ENCODE assay signal across 8 cellular contexts in the genomic region with DNA sequence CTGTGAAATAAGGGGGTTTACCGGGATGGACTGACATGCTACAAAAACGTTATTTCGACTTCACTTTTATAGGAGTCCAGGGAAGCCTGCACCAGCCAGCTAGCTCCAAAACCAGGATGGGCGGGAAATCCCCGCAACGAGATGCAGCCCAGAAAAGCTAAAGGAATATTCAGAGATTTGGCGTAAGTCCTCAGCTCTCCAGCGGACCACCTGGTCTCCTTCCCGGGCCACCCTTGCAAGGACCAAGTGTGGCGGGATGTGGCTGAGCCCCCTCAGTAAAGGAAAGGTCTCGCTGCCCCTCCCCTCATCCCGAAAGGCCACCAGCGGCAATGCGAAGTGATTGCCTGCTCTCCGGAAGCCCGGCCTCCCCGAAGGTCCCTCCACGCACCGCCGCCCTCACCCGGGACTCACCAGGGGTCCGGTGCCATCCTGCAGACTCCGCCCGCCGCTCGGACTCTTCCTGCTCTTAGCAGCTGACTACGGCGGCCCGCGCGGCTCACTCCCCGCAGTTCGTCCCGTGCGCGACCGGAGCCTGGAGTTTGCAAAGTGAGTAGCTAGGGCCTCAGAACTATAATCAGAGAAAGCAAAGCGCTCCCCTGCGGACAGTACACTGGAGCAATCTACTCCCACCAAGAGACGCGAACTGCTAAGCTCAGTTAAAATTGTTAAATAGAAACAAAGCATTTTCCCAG. TPM values are rescaled to one million over a fixed set of nuclear protein-coding genes. Genes with fewer than 3 reads are reported as not detected.
A peak's percentile ranks its signal among the peaks of the same experiment; 100 is the strongest.
DNase-seq lines count a peak whose midpoint lies in the region; ATAC-seq and TF ChIP-seq lines count a peak whose summit lies in the region.

A gene with protein sequence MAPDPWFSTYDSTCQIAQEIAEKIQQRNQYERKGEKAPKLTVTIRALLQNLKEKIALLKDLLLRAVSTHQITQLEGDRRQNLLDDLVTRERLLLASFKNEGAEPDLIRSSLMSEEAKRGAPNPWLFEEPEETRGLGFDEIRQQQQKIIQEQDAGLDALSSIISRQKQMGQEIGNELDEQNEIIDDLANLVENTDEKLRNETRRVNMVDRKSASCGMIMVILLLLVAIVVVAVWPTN (minus strand): TSS at position 440 of the 692 bp plus-strand sequence. CDS start 12 bp downstream, at position 428.

- peak; percentile 19; the same call in 1 of the 2 replicates for TF ChIP-seq CTCF in AG04450 (IDR thresholded peaks at IDR 0.05; ENCODE audit: low read depth, low read length)
- peak in 47 of 56 donors; percentile 2 to 53 (median 35) for TF ChIP-seq CTCF in dorsolateral prefrontal cortex (IDR thresholded peaks at IDR 0.05 in 54 of 56, conservative IDR thresholded peaks at IDR 0.05 in 2 of 56; ENCODE audit: low read depth in 1 of 56, partially characterized antibody in 56 of 56)
- TF ChIP-seq CTCF in lower leg skin (IDR thresholded peaks at IDR 0.05) = no peak

- CTCF ChIA-PET in AG04450 (lab: Charles Lee) = interaction anchor here (0.6 to 3.9 kb wide), 7 partner anchors 14 to 1166 kb away, joined by 3 to 41 read pairs (median 5); no protein-coding TSS in a partner anchor

- intact Hi-C loops in dorsolateral prefrontal cortex (cut with DNase I) = loop anchor here in 1 of 2 donors (5.0 to 10.0 kb wide), 2 partner anchors 101 to 152 kb away; no protein-coding TSS in a partner anchor
- intact Hi-C loops in lower leg skin (cut with DNase I; ENCODE audit: low total_unique reads) = no loop called here

- 1% methylated on average over 36 to 41 of the region's 41 CpGs for WGBS in lower leg skin, 2 donors

- POLR2A ChIA-PET in AG04450 (lab: Yijun Ruan, JAX) = interaction anchor here (0.7 kb wide), 1 partner anchor 44 kb away, joined by 3 read pairs; no protein-coding TSS in a partner anchor

- no peaks in the 10 kb centered on the region for H3K9me3 ChIP-seq in AG04450 (ENCODE audit: control insufficient read depth, insufficient read depth, low read length)

- peak; percentile 75 for DNase-seq in AG04450 (ENCODE audit: low read depth, low spot score)
- DNase-seq in NCI-H748 (lab: John Stamatoyannopoulos, UW; ENCODE audit: unreplicated experiment) = peak; percentile 94
- DNase-seq in activated CD4-positive, alpha-beta T cell treated with anti-CD3 and anti-CD28 coated beads, Interleukin-2, amount 50 U/mL, for 48 hours = peak; percentile 90 to 92
- DNase-seq in dorsolateral prefrontal cortex = peak; percentile 81 to 93 (median 90)
- peak; percentile 88 to 97 for DNase-seq in lower leg skin (ENCODE audit: low spot score in 2 of 2)
- peak; percentile 69 to 83 for DNase-seq in stimulated activated CD4-positive, alpha-beta T cell treated with anti-CD3 and anti-CD28 coated beads, Interleukin-4, amount 100 ng/mL, for 4 hours

- no peaks in the 10 kb centered on the region for H3K27me3 ChIP-seq in AG04450 (ENCODE audit: control insufficient read depth, insufficient read depth, low read length)
- no peaks in the 10 kb centered on the region for H3K27me3 ChIP-seq in dorsolateral prefrontal cortex

- H3K27ac ChIP-seq in AG04450 (ENCODE audit: low read depth, low read length) = peak within 1 kb of the TSS; percentile 39
- peak within 1 kb of the TSS in 36 of 59 donors; percentile 8 to 84 (median 55) for H3K27ac ChIP-seq in dorsolateral prefrontal cortex

- peak; percentile 38 for ATAC-seq in GM18870 (IDR thresholded peaks at IDR 0.05; ENCODE audit: unreplicated experiment)
- peak; percentile 80 for ATAC-seq in HG03159 (IDR thresholded peaks at IDR 0.05; ENCODE audit: unreplicated experiment)

- peak within 1 kb of the TSS; percentile 87 for H3K4me3 ChIP-seq in AG04450 (ENCODE audit: low read depth, low read length)
- H3K4me3 ChIP-seq in dorsolateral prefrontal cortex = peak within 1 kb of the TSS; percentile 61 to 98 (median 88)
- peak within 1 kb of the TSS; percentile 67 for H3K4me3 ChIP-seq in lower leg skin (ENCODE audit: low read depth, poor library complexity, severe bottlenecking)

- no peak for TF ChIP-seq POLR2A in lower leg skin (IDR thresholded peaks at IDR 0.05)

RNA-seq across cellular contexts. Expression of the gene that starts here (rescaled TPM):
- 89.6 and 103 TPM in 2 replicates for polyA plus RNA-seq in AG04450 (2011; rRNA removed)
- 57.0 and 57.3 TPM in 2 replicates for polyA minus RNA-seq in AG04450 (2011; rRNA and poly(A)+ RNA removed)
- total RNA-seq in dorsolateral prefrontal cortex = 100 to 1,000 TPM in 1 of 120 experiments, 10 to 100 TPM in 119; 42.0 to 101 (median 65.2) TPM
- total RNA-seq in lower leg skin = 10 to 100 TPM; 32.1 to 56.4 (median 45.1) TPM

Comparison
In these comparisons a context has a peak if more than half of its experiments do, and no peak if none do; other contexts are left out.
1. Peak in every context shown above with its lines: DNase-seq, ATAC-seq, H3K4me3 ChIP-seq and H3K27ac ChIP-seq.
2. CTCF ChIP-seq: peak in AG04450 (single experiment) and dorsolateral prefrontal cortex (47 of 56); none in lower leg skin (0 of 3).